15 cellular contexts compared by ENCODE assay signal in genomic region chr3:16369247-16369646, GRCh38.
DNase-seq lines count a peak whose midpoint lies in the region; ATAC-seq, FAIRE-seq and TF ChIP-seq lines count a peak whose summit lies in the region.
"Had no signal": no experiment of that assay in that cellular context is flagged by ENCODE, and none has a peak within 500 bp of the region (broad histone marks: within the 10 kb centered on the region; RNA-seq: fewer than 3 reads in every experiment).

No MANE protein-coding gene starts in this region.

- peaks cover 54% of the 10 kb centered on the region for H3K79me2 ChIP-seq in Karpas-422 (ENCODE audit: low read length)

- no peak for FAIRE-seq in pancreas (lab: Jason Lieb, UNC)

- no peaks in the 10 kb centered on the region for H3K9me3 ChIP-seq in Karpas-422 (ENCODE audit: low read length)
- H3K9me3 ChIP-seq in endodermal cell (ENCODE audit: control insufficient read depth, low read length): no peaks in the 10 kb centered on the region
- no peaks in the 10 kb centered on the region for H3K9me3 ChIP-seq in pancreas
- H3K9me3 ChIP-seq: thoracic aorta had no signal

- H3K4me3 ChIP-seq in Karpas-422 (ENCODE audit: low read length) (no peak overlapping the region), endodermal cell (ENCODE audit: low read length) (peak overlapping the region; percentile 31), pancreas (no peak overlapping the region)
- H3K4me3 ChIP-seq: thoracic aorta had no signal

- no peaks in the 10 kb centered on the region; the same call in 1 of the 2 replicates for H4K20me1 ChIP-seq in Karpas-422 (ENCODE audit: insufficient read depth, low read depth, low read length)

- H2AFZ ChIP-seq in Karpas-422 (ENCODE audit: low read length): no peak overlapping the region

- H3K4me2 ChIP-seq in Karpas-422 (ENCODE audit: low read depth, low read length, poor library complexity, severe bottlenecking): no peak overlapping the region

- no peaks in the 10 kb centered on the region for H3K27me3 ChIP-seq in Karpas-422 (ENCODE audit: low read length)
- H3K27me3 ChIP-seq in endodermal cell (ENCODE audit: control insufficient read depth, insufficient read depth, low read length, poor library complexity, severe bottlenecking): no peaks in the 10 kb centered on the region
- no peaks in the 10 kb centered on the region for H3K27me3 ChIP-seq in pancreas

- peaks cover 100% of the 10 kb centered on the region for H3K4me1 ChIP-seq in Karpas-422 (ENCODE audit: low read length)
- H3K4me1 ChIP-seq in endodermal cell (ENCODE audit: control insufficient read depth, insufficient read depth, low read length): peaks cover 15% of the 10 kb centered on the region
- no peaks in the 10 kb centered on the region for H3K4me1 ChIP-seq in pancreas

- H3K27ac ChIP-seq in Karpas-422 (ENCODE audit: low read length): peak overlapping the region; percentile 98
- H3K27ac ChIP-seq in endodermal cell (ENCODE audit: low read depth, low read length): peak overlapping the region; percentile 51
- H3K27ac ChIP-seq in pancreas: no peak overlapping the region

- intact Hi-C loops in pancreas (cut with DNase I): no loop called here

- 61 to 67% methylated on average over 2 to 6 of the region's 6 CpGs for WGBS in endodermal cell (ENCODE audit: insufficient coverage in 1 of 2, insufficient read length in 1 of 2), 2 experiments
- WGBS in pancreas, 2 donors: 72 to 81% methylated on average over 6 of the region's 6 CpGs

- H3K4me3 Mint-ChIP-seq in T-helper 1 cell treated with Interleukin-12 subunit alpha and Interleukin-12 subunit beta and Interleukin-4 antibody, amounts not matched to agents 30 μg/mL and 1 μg/mL, for 36 hours: no peak overlapping the region
- H3K4me3 Mint-ChIP-seq in endodermal cell (no peak overlapping the region), progenitor cell of endocrine pancreas (ENCODE audit: low read depth) (no peak overlapping the region)
- H3K4me3 Mint-ChIP-seq: natural killer cell treated with Interleukin-12 subunit alpha and Interleukin-12 subunit beta and Interleukin-15 and Interleukin-18, amount 100 ng/mL, for 72 hours had no signal

- H3K9me3 Mint-ChIP-seq in T-helper 1 cell treated with Interleukin-12 subunit alpha and Interleukin-12 subunit beta and Interleukin-4 antibody, amounts not matched to agents 30 μg/mL and 1 μg/mL, for 36 hours: no peaks in the 10 kb centered on the region
- H3K9me3 Mint-ChIP-seq in endodermal cell: no peaks in the 10 kb centered on the region
- H3K9me3 Mint-ChIP-seq in progenitor cell of endocrine pancreas (ENCODE audit: low read depth): no peaks in the 10 kb centered on the region
- H3K9me3 Mint-ChIP-seq: natural killer cell treated with Interleukin-12 subunit alpha and Interleukin-12 subunit beta and Interleukin-15 and Interleukin-18, amount 100 ng/mL, for 72 hours had no signal

- TF ChIP-seq CTCF in endodermal cell (conservative IDR thresholded peaks at IDR 0.05) (no peak), progenitor cell of endocrine pancreas (IDR thresholded peaks at IDR 0.05; ENCODE audit: unreplicated experiment) (no peak), pancreas (IDR thresholded peaks at IDR 0.05) (no peak)

- H3K4me1 Mint-ChIP-seq in T-helper 1 cell treated with Interleukin-12 subunit alpha and Interleukin-12 subunit beta and Interleukin-4 antibody, amounts not matched to agents 30 μg/mL and 1 μg/mL, for 36 hours (ENCODE audit: low read depth): peaks cover 64% of the 10 kb centered on the region
- H3K4me1 Mint-ChIP-seq in endodermal cell: peaks cover 19% of the 10 kb centered on the region
- H3K4me1 Mint-ChIP-seq in progenitor cell of endocrine pancreas (ENCODE audit: low read depth): peaks cover 12% of the 10 kb centered on the region

- peak overlapping the region; percentile 18 for H3K27ac Mint-ChIP-seq in T-helper 1 cell treated with Interleukin-12 subunit alpha and Interleukin-12 subunit beta and Interleukin-4 antibody, amounts not matched to agents 30 μg/mL and 1 μg/mL, for 36 hours
- peak overlapping the region; percentile 50 for H3K27ac Mint-ChIP-seq in endodermal cell
- H3K27ac Mint-ChIP-seq in progenitor cell of endocrine pancreas: peak overlapping the region; percentile 35

- H3K27me3 Mint-ChIP-seq in T-helper 1 cell treated with Interleukin-12 subunit alpha and Interleukin-12 subunit beta and Interleukin-4 antibody, amounts not matched to agents 30 μg/mL and 1 μg/mL, for 36 hours (ENCODE audit: low read depth): no peaks in the 10 kb centered on the region
- H3K27me3 Mint-ChIP-seq in endodermal cell (ENCODE audit: insufficient read depth): peaks cover 10% of the 10 kb centered on the region
- H3K27me3 Mint-ChIP-seq in progenitor cell of endocrine pancreas: no peaks in the 10 kb centered on the region
- H3K27me3 Mint-ChIP-seq: natural killer cell treated with Interleukin-12 subunit alpha and Interleukin-12 subunit beta and Interleukin-15 and Interleukin-18, amount 100 ng/mL, for 72 hours had no signal

- H3K9me2 ChIP-seq in Karpas-422 (replicated peaks; ENCODE audit: insufficient read depth, low read length): no peaks in the 10 kb centered on the region

- DNase-seq in T-helper 1 cell (no peak), Karpas-422 (no peak), endodermal cell (peak; percentile 74), progenitor cell of endocrine pancreas (ENCODE audit: low spot score, unreplicated experiment) (no peak), pancreas (no peak)
- DNase-seq: 8988T, glutamatergic neuron, left colon, NCI-H1436, NCI-H526 treated with DMSO at 0.1 percent for 48 hours had no signal

- ATAC-seq in GM19035 (IDR thresholded peaks at IDR 0.05; ENCODE audit: unreplicated experiment): no peak
- no peak for ATAC-seq in pancreas
- ATAC-seq in HG02852 (IDR thresholded peaks at IDR 0.05; ENCODE audit: unreplicated experiment): no peak
- ATAC-seq: left colon; natural killer cell treated with Interleukin-12 subunit alpha and Interleukin-12 subunit beta and Interleukin-15 and Interleukin-18, amount 100 ng/mL, for 72 hours had no signal

- H3K9ac ChIP-seq in Karpas-422 (ENCODE audit: low read length): no peak overlapping the region
- peak overlapping the region; percentile 24 for H3K9ac ChIP-seq in endodermal cell (ENCODE audit: extremely low read depth, low read length, poor library complexity, severe bottlenecking)

- peaks cover 31% of the 10 kb centered on the region for H3K36me3 ChIP-seq in Karpas-422 (ENCODE audit: insufficient read depth, low read length)
- H3K36me3 ChIP-seq in endodermal cell (ENCODE audit: control insufficient read depth, insufficient read depth, low read length): no peaks in the 10 kb centered on the region
- H3K36me3 ChIP-seq in pancreas: no peaks in the 10 kb centered on the region

- peaks cover 70% of the 10 kb centered on the region for H3K36me3 Mint-ChIP-seq in T-helper 1 cell treated with Interleukin-12 subunit alpha and Interleukin-12 subunit beta and Interleukin-4 antibody, amounts not matched to agents 30 μg/mL and 1 μg/mL, for 36 hours (ENCODE audit: low read depth)
- H3K36me3 Mint-ChIP-seq in endodermal cell (ENCODE audit: low read depth): no peaks in the 10 kb centered on the region
- no peaks in the 10 kb centered on the region for H3K36me3 Mint-ChIP-seq in progenitor cell of endocrine pancreas (ENCODE audit: insufficient read depth)

Comparison
In these comparisons a context has a peak if more than half of its experiments do, and no peak if none do; other contexts are left out.
1. H3K27ac ChIP-seq: peak in Karpas-422 (single experiment) and endodermal cell (single experiment); none in pancreas (0 of 4).
2. Peak in every context shown above with its lines, with median percentiles within 50 percentile points of each other: H3K27ac Mint-ChIP-seq.